In the genomic region with DNA sequence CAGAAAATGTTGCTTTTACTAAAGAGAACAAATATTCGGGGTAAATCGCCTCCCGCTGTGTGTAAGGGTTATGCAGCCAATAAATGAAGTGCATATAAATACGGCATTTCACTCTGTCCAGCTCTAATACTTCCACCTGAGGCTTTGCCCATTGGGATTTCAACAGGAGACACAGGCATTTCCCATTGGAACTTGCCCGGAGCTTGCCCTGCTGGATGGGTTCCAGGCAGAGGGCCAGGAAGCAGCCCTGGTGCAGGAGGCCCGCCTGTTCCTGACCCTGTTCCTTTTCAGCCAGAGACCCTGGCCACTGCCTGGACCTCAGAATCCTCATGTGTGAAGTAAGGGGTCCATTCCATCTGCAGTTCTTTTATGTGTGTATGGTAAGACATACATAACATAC, we compare ENCODE assay signal across 32 cellular contexts. TPM values are rescaled to one million over a fixed set of nuclear protein-coding genes. Genes with fewer than 3 reads are reported as not detected.
"Had no signal": no experiment of that assay in that cellular context is flagged by ENCODE, and none has a peak within 500 bp of the region (broad histone marks: within the 10 kb centered on the region; RNA-seq: fewer than 3 reads in every experiment).

No MANE protein-coding gene starts in this region.

- H3K9me3 ChIP-seq: adrenal gland, body of pancreas, breast epithelium had no signal

- H3K27ac ChIP-seq: adrenal gland, body of pancreas, brain microvascular endothelial cell, breast epithelium, VCaP had no signal

- H3K36me3 ChIP-seq: adrenal gland, brain microvascular endothelial cell, breast epithelium had no signal

- ATAC-seq: activated CD8-positive, alpha-beta T cell treated with anti-CD3 and anti-CD28 coated beads for 36 hours; activated naive CD4-positive, alpha-beta T cell treated with anti-CD3 and anti-CD28 coated beads, Interleukin-2, amount 50 U/mL, for 72 hours; activated T-cell treated with anti-CD3 and anti-CD28 coated beads, Interleukin-2, amount 50 U/mL, for 4 hours; activated T-cell treated with anti-CD3 and anti-CD28 coated beads, Interleukin-2, amount 50 U/mL, for 72 hours; activated T-helper 17 cell treated with anti-CD3 and anti-CD28 coated beads, Interleukin-2, amount 50 U/mL, for 72 hours; body of pancreas had no signal

- H3K4me1 ChIP-seq: adrenal gland, breast epithelium had no signal

- DNase-seq: activated B cell treated with CpG ODN at 0.5 μM for 24 hours; activated CD4-positive, alpha-beta memory T cell treated with anti-CD3 and anti-CD28 coated beads for 36 hours; activated CD4-positive, alpha-beta T cell treated with anti-CD3 and anti-CD28 coated beads for 4 hours; activated CD4-positive, alpha-beta T cell treated with anti-CD3 and anti-CD28 coated beads, Interleukin-2, amount 10 ng/mL, durations not matched to agents 24 days and 14 days; activated CD4-positive, alpha-beta T cell treated with anti-CD3 and anti-CD28 coated beads, Interleukin-2, amount 50 U/mL, for 1 hour; activated CD4-positive, alpha-beta T cell treated with anti-CD3 and anti-CD28 coated beads, Interleukin-2, amount 50 U/mL, for 4 hours; activated CD4-positive, CD25-positive, alpha-beta regulatory T cell treated with anti-CD3 and anti-CD28 coated beads, Interleukin-2, amount 50 U/mL, for 72 hours; activated CD8-positive, alpha-beta memory T cell treated with anti-CD3 and anti-CD28 coated beads, Interleukin-2, amount 50 U/mL, for 4 hours; activated CD8-positive, alpha-beta T cell treated with anti-CD3 and anti-CD28 coated beads for 36 hours; activated effector memory CD4-positive, alpha-beta T cell treated with anti-CD3 and anti-CD28 coated beads, Interleukin-2, amount 50 U/mL, for 16 hours; activated gamma-delta T cell treated with Interleukin-2 at 50 U/mL for 16 hours; activated naive CD4-positive, alpha-beta T cell; activated naive CD4-positive, alpha-beta T cell treated with anti-CD3 and anti-CD28 coated beads for 36 hours; activated naive CD4-positive, alpha-beta T cell treated with anti-CD3 and anti-CD28 coated beads, Interleukin-2, amount 50 U/mL, for 16 hours; activated naive CD8-positive, alpha-beta T cell treated with anti-CD3 and anti-CD28 coated beads for 36 hours; activated T-cell treated with anti-CD3 and anti-CD28 coated beads for 4 hours; activated T-cell treated with anti-CD3 and anti-CD28 coated beads, Interleukin-2, amount 50 U/mL, for 1 hour; activated T-cell treated with anti-CD3 and anti-CD28 coated beads, Interleukin-2, amount 50 U/mL, for 4 hours; activated T-cell treated with anti-CD3 and anti-CD28 coated beads, Interleukin-2, amount 50 U/mL, for 72 hours; adrenal gland; amniotic stem cell; aorta; body of pancreas; brain microvascular endothelial cell; central memory CD4-positive, alpha-beta T cell; T-helper 2 cell; T-helper 9 cell had no signal

- H3K4me3 ChIP-seq: adrenal gland, body of pancreas, breast epithelium had no signal

- H3K27me3 ChIP-seq: adrenal gland, body of pancreas, brain microvascular endothelial cell, breast epithelium had no signal

RNA-seq across cellular contexts. Expression of a gene that starts 17.4 kb away (rescaled TPM):
- total RNA-seq: activated B cell treated with CpG ODN at 0.5 μM for 24 hours; activated CD4-positive, alpha-beta T cell treated with anti-CD3 and anti-CD28 coated beads, Interleukin-2, amount 10 ng/mL, durations not matched to agents 24 days and 14 days; activated CD8-positive, alpha-beta memory T cell treated with anti-CD3 and anti-CD28 coated beads for 36 hours; activated CD8-positive, alpha-beta T cell treated with anti-CD3 and anti-CD28 coated beads for 36 hours; activated naive CD4-positive, alpha-beta T cell treated with anti-CD3 and anti-CD28 coated beads for 36 hours; activated naive CD4-positive, alpha-beta T cell treated with anti-CD3 and anti-CD28 coated beads, Interleukin-2, amount 50 U/mL, for 72 hours; activated naive CD8-positive, alpha-beta T cell treated with anti-CD3 and anti-CD28 coated beads for 36 hours had no signal
